ENCODE assay signal across 39 cellular contexts in genomic region chr9:26470287-26470686, GRCh38.
"Had no signal": no experiment of that assay in that cellular context is flagged by ENCODE, and none has a peak within 500 bp of the region (broad histone marks: within the 10 kb centered on the region; RNA-seq: fewer than 3 reads in every experiment).

No MANE protein-coding gene starts in this region.

- H3K27me3 Mint-ChIP-seq: activated naive CD4-positive, alpha-beta T cell treated with anti-CD3 and anti-CD28 coated beads, Interleukin-2, amount 50 U/mL, for 24 hours; activated naive CD8-positive, alpha-beta T cell; activated naive CD8-positive, alpha-beta T cell treated with anti-CD3 and anti-CD28 coated beads for 36 hours; activated naive CD8-positive, alpha-beta T cell treated with anti-CD3 and anti-CD28 coated beads, Interleukin-2, amount 10 ng/mL, durations not matched to agents 7 days and 5 days; activated naive CD8-positive, alpha-beta T cell treated with anti-CD3 and anti-CD28 coated beads, Interleukin-2, amount 50 U/mL, for 24 hours; activated T-cell treated with anti-CD3 and anti-CD28 coated beads, Interleukin-2, amount 50 U/mL, for 24 hours; activated T-helper 17 cell treated with anti-CD3 and anti-CD28 coated beads, Interleukin-2, amount 50 U/mL, for 72 hours; central memory CD8-positive, alpha-beta T cell had no signal

- H3K4me1 Mint-ChIP-seq: activated naive CD4-positive, alpha-beta T cell treated with anti-CD3 and anti-CD28 coated beads, Interleukin-2, amount 50 U/mL, for 24 hours; activated naive CD8-positive, alpha-beta T cell treated with anti-CD3 and anti-CD28 coated beads for 36 hours; activated naive CD8-positive, alpha-beta T cell treated with anti-CD3 and anti-CD28 coated beads, Interleukin-2, amount 10 ng/mL, durations not matched to agents 7 days and 5 days; activated naive CD8-positive, alpha-beta T cell treated with anti-CD3 and anti-CD28 coated beads, Interleukin-2, amount 50 U/mL, for 24 hours; activated T-helper 17 cell treated with anti-CD3 and anti-CD28 coated beads, Interleukin-2, amount 50 U/mL, for 72 hours; brain; central memory CD8-positive, alpha-beta T cell had no signal

- DNase-seq: activated effector memory CD4-positive, alpha-beta T cell treated with anti-CD3 and anti-CD28 coated beads, Interleukin-2, amount 50 U/mL, for 16 hours; activated effector memory CD4-positive, alpha-beta T cell treated with Interleukin-2 at 50 U/mL for 16 hours; activated gamma-delta T cell; activated gamma-delta T cell treated with Interleukin-2 at 50 U/mL for 16 hours; activated naive CD4-positive, alpha-beta T cell; activated naive CD4-positive, alpha-beta T cell treated with anti-CD3 and anti-CD28 coated beads for 36 hours; activated naive CD4-positive, alpha-beta T cell treated with anti-CD3 and anti-CD28 coated beads, Interleukin-2, amount 50 U/mL, for 16 hours; activated naive CD4-positive, alpha-beta T cell treated with Interleukin-2 at 50 U/mL for 16 hours; activated naive CD8-positive, alpha-beta T cell treated with anti-CD3 and anti-CD28 coated beads for 36 hours; activated naive CD8-positive, alpha-beta T cell treated with anti-CD3 and anti-CD28 coated beads, Interleukin-2, amount 10 ng/mL, durations not matched to agents 7 days and 5 days; activated naive CD8-positive, alpha-beta T cell treated with anti-CD3 and anti-CD28 coated beads, Interleukin-2, amount 50 U/mL, for 24 hours; activated T-cell treated with anti-CD3 and anti-CD28 coated beads, Interleukin-2, amount 50 U/mL, for 24 hours; activated T-cell treated with anti-CD3 and anti-CD28 coated beads, Interleukin-2, amount 50 U/mL, for 4 hours; activated T-cell treated with anti-CD3 and anti-CD28 coated beads, Interleukin-2, amount 50 U/mL, for 48 hours; activated T-cell treated with anti-CD3 and anti-CD28 coated beads, Interleukin-2, amount 50 U/mL, for 72 hours; adrenal gland; amniotic stem cell; amygdala; anterior cingulate cortex; aorta; body of pancreas; brain microvascular endothelial cell; caudate nucleus; central memory CD4-positive, alpha-beta T cell; cerebellar nuclear complex had no signal

- H3K36me3 ChIP-seq: adrenal gland, ascending aorta, brain microvascular endothelial cell, breast epithelium, cardiac muscle cell had no signal

- ATAC-seq: activated naive CD4-positive, alpha-beta T cell treated with anti-CD3 and anti-CD28 coated beads, Interleukin-2, amount 50 U/mL, for 72 hours; activated naive CD8-positive, alpha-beta T cell treated with anti-CD3 and anti-CD28 coated beads, Interleukin-2, amount 50 U/mL, for 24 hours; activated T-cell treated with anti-CD3 and anti-CD28 coated beads, Interleukin-2, amount 50 U/mL, for 4 hours; activated T-cell treated with anti-CD3 and anti-CD28 coated beads, Interleukin-2, amount 50 U/mL, for 72 hours; activated T-helper 17 cell treated with anti-CD3 and anti-CD28 coated beads, Interleukin-2, amount 50 U/mL, for 72 hours; body of pancreas had no signal

- H3K4me3 ChIP-seq: adrenal gland, ascending aorta, body of pancreas, breast epithelium, cardiac muscle cell had no signal

- H3K4me1 ChIP-seq: adrenal gland, ascending aorta, body of pancreas, breast epithelium had no signal

- H3K27me3 ChIP-seq: adrenal gland, ascending aorta, body of pancreas, brain microvascular endothelial cell, breast epithelium, cardiac muscle cell had no signal

- H3K36me3 Mint-ChIP-seq: activated naive CD4-positive, alpha-beta T cell treated with anti-CD3 and anti-CD28 coated beads, Interleukin-2, amount 50 U/mL, for 24 hours; activated naive CD4-positive, alpha-beta T cell treated with anti-CD3 and anti-CD28 coated beads, Interleukin-2, amount 50 U/mL, for 72 hours; activated naive CD8-positive, alpha-beta T cell; activated naive CD8-positive, alpha-beta T cell treated with anti-CD3 and anti-CD28 coated beads for 36 hours; activated naive CD8-positive, alpha-beta T cell treated with anti-CD3 and anti-CD28 coated beads, Interleukin-2, amount 10 ng/mL, durations not matched to agents 7 days and 5 days; brain had no signal

- H3K4me3 Mint-ChIP-seq: activated naive CD4-positive, alpha-beta T cell treated with anti-CD3 and anti-CD28 coated beads for 36 hours; activated naive CD4-positive, alpha-beta T cell treated with anti-CD3 and anti-CD28 coated beads, Interleukin-2, amount 50 U/mL, for 24 hours; activated naive CD8-positive, alpha-beta T cell; activated naive CD8-positive, alpha-beta T cell treated with anti-CD3 and anti-CD28 coated beads for 36 hours; activated naive CD8-positive, alpha-beta T cell treated with anti-CD3 and anti-CD28 coated beads, Interleukin-2, amount 10 ng/mL, durations not matched to agents 7 days and 5 days; activated naive CD8-positive, alpha-beta T cell treated with anti-CD3 and anti-CD28 coated beads, Interleukin-2, amount 50 U/mL, for 24 hours; activated T-cell treated with anti-CD3 and anti-CD28 coated beads, Interleukin-2, amount 50 U/mL, for 24 hours; activated T-cell treated with anti-CD3 and anti-CD28 coated beads, Interleukin-2, amount 50 U/mL, for 4 hours; activated T-cell treated with anti-CD3 and anti-CD28 coated beads, Interleukin-2, amount 50 U/mL, for 72 hours; activated T-helper 1 cell treated with anti-CD3 and anti-CD28 coated beads, Interleukin-12 subunit alpha, Interleukin-12 subunit beta, Interleukin-2, Interleukin-4 antibody, amounts not matched to agents 30 ng/mL and 10 ng/mL and 1 ng/mL, durations not matched to agents 14 hours and 24 hours and 36 hours; activated T-helper 17 cell treated with anti-CD3 and anti-CD28 coated beads, Interleukin-2, amount 50 U/mL, for 72 hours; brain; central memory CD8-positive, alpha-beta T cell had no signal

- FAIRE-seq: astrocyte, bronchial epithelial cell, colon had no signal

- H3K9me3 ChIP-seq: adrenal gland, body of pancreas had no signal

- H3K27ac Mint-ChIP-seq: activated naive CD4-positive, alpha-beta T cell treated with anti-CD3 and anti-CD28 coated beads for 36 hours; activated naive CD4-positive, alpha-beta T cell treated with anti-CD3 and anti-CD28 coated beads, Interleukin-2, amount 50 U/mL, for 24 hours; activated naive CD4-positive, alpha-beta T cell treated with anti-CD3 and anti-CD28 coated beads, Interleukin-2, amount 50 U/mL, for 72 hours; activated naive CD8-positive, alpha-beta T cell; activated naive CD8-positive, alpha-beta T cell treated with anti-CD3 and anti-CD28 coated beads for 36 hours; activated naive CD8-positive, alpha-beta T cell treated with anti-CD3 and anti-CD28 coated beads, Interleukin-2, amount 10 ng/mL, durations not matched to agents 7 days and 5 days; activated naive CD8-positive, alpha-beta T cell treated with anti-CD3 and anti-CD28 coated beads, Interleukin-2, amount 50 U/mL, for 24 hours; activated T-cell treated with anti-CD3 and anti-CD28 coated beads, Interleukin-2, amount 50 U/mL, for 24 hours; activated T-cell treated with anti-CD3 and anti-CD28 coated beads, Interleukin-2, amount 50 U/mL, for 72 hours; activated T-helper 1 cell treated with anti-CD3 and anti-CD28 coated beads, Interleukin-12 subunit alpha, Interleukin-12 subunit beta, Interleukin-2, Interleukin-4 antibody, amounts not matched to agents 30 ng/mL and 10 ng/mL and 1 ng/mL, durations not matched to agents 14 hours and 24 hours and 36 hours; activated T-helper 17 cell treated with anti-CD3 and anti-CD28 coated beads, Interleukin-2, amount 50 U/mL, for 72 hours; activated T-helper 2 cell treated with anti-CD3 and anti-CD28 coated beads, Interferon-gamma antibody, Interleukin-2, Interleukin-4, amounts not matched to agents 10 μg/mL and 5 μg/mL and 100 μg/mL, durations not matched to agents 14 hours and 24 hours and 36 hours had no signal

- H3K27ac ChIP-seq: adrenal gland, ascending aorta, body of pancreas, brain microvascular endothelial cell, breast epithelium, cardiac muscle cell had no signal
